19 cellular contexts compared by ENCODE assay signal in the genomic region with DNA sequence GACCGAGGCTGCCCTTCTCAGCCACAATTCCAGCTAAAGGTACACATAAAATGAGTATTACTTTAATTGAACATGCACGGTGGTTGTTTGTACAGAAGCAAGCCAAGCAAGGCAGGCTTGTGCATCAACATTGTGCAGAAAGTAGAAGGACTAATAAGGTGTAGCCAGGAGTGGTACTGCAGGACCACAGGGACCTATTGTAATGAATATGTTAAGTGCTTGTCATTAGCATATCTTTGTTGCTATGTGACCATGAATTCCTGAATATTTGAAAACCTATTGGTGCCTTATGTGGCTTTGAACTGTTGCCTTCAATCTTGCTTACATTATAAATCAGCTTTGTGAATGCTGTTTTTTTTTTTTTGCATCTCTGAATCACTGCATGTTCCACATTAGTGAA.
"Had no signal": no experiment of that assay in that cellular context is flagged by ENCODE, and none has a peak within 500 bp of the region (broad histone marks: within the 10 kb centered on the region; RNA-seq: fewer than 3 reads in every experiment).

No MANE protein-coding gene starts in this region.

- H3K36me3 Mint-ChIP-seq: activated naive CD8-positive, alpha-beta T cell treated with anti-CD3 and anti-CD28 coated beads, Interleukin-2, amount 10 ng/mL, durations not matched to agents 7 days and 5 days; mesothelial cell of epicardium had no signal

- H3K27ac Mint-ChIP-seq: activated naive CD8-positive, alpha-beta T cell treated with anti-CD3 and anti-CD28 coated beads, Interleukin-2, amount 10 ng/mL, durations not matched to agents 7 days and 5 days; mesothelial cell of epicardium had no signal

- H3K4me1 ChIP-seq: esophagus squamous epithelium, lower lobe of right lung, pancreas had no signal

- FAIRE-seq: endothelial cell of umbilical vein, pancreas had no signal

- ATAC-seq: activated CD4-positive, CD25-positive, alpha-beta regulatory T cell treated with anti-CD3 and anti-CD28 coated beads, Interleukin-2, amount 50 U/mL, for 24 hours; left cardiac atrium; lower lobe of right lung; pancreas had no signal

- H3K4me3 Mint-ChIP-seq: activated naive CD8-positive, alpha-beta T cell treated with anti-CD3 and anti-CD28 coated beads, Interleukin-2, amount 10 ng/mL, durations not matched to agents 7 days and 5 days; central memory CD8-positive, alpha-beta T cell; mesothelial cell of epicardium had no signal

- H3K27ac ChIP-seq: brain microvascular endothelial cell, esophagus squamous epithelium, lower lobe of right lung, pancreas, thoracic aorta had no signal

- DNase-seq: activated CD4-positive, alpha-beta T cell treated with anti-CD3 and anti-CD28 coated beads, Interleukin-2, amount 50 U/mL, for 1 hour; activated naive CD4-positive, alpha-beta T cell; activated naive CD8-positive, alpha-beta T cell treated with anti-CD3 and anti-CD28 coated beads, Interleukin-2, amount 10 ng/mL, durations not matched to agents 7 days and 5 days; activated T-cell treated with anti-CD3 and anti-CD28 coated beads for 4 hours; brain microvascular endothelial cell; cortex of kidney; effector CD4-positive, alpha-beta T cell; esophagus squamous epithelium; hypothalamus; left cardiac atrium; lower lobe of right lung; pancreas; stimulated activated CD4-positive, alpha-beta T cell treated with anti-CD3 and anti-CD28 coated beads, Interleukin-12 subunit alpha, Interleukin-12 subunit beta, amount 100 ng/mL, for 4 hours; stimulated activated CD4-positive, alpha-beta T cell treated with anti-CD3 and anti-CD28 coated beads, Interleukin-2, amount 100 ng/mL, for 24 hours had no signal

- H3K36me3 ChIP-seq: brain microvascular endothelial cell, esophagus squamous epithelium, lower lobe of right lung, pancreas, thoracic aorta had no signal

- H3K9me3 ChIP-seq: esophagus squamous epithelium, lower lobe of right lung, pancreas, thoracic aorta had no signal

- H3K9me3 Mint-ChIP-seq: activated naive CD8-positive, alpha-beta T cell treated with anti-CD3 and anti-CD28 coated beads, Interleukin-2, amount 10 ng/mL, durations not matched to agents 7 days and 5 days; central memory CD8-positive, alpha-beta T cell; mesothelial cell of epicardium had no signal

- H3K4me3 ChIP-seq: esophagus squamous epithelium, lower lobe of right lung, pancreas, thoracic aorta had no signal

- H3K27me3 ChIP-seq: brain microvascular endothelial cell, esophagus squamous epithelium, pancreas had no signal

- H3K4me1 Mint-ChIP-seq: activated naive CD8-positive, alpha-beta T cell treated with anti-CD3 and anti-CD28 coated beads, Interleukin-2, amount 10 ng/mL, durations not matched to agents 7 days and 5 days; central memory CD8-positive, alpha-beta T cell had no signal

- H3K27me3 Mint-ChIP-seq: activated naive CD8-positive, alpha-beta T cell treated with anti-CD3 and anti-CD28 coated beads, Interleukin-2, amount 10 ng/mL, durations not matched to agents 7 days and 5 days had no signal
